ENCODE assay signal across 8 cellular contexts in genomic region chr3:125990253-125990970, GRCh38. TPM values are rescaled to one million over a fixed set of nuclear protein-coding genes. Genes with fewer than 3 reads are reported as not detected.
A peak's percentile ranks its signal among the peaks of the same experiment; 100 is the strongest.
DNase-seq lines count a peak whose midpoint lies in the region; ATAC-seq, FAIRE-seq and TF ChIP-seq lines count a peak whose summit lies in the region.

No MANE protein-coding gene starts in this region.

- peaks cover 1% of the 10 kb centered on the region for H3K27me3 Mint-ChIP-seq in IgD-negative memory B cell
- no peaks in the 10 kb centered on the region for H3K27me3 Mint-ChIP-seq in activated naive CD8-positive, alpha-beta T cell

- ATAC-seq in pancreas = peak; percentile 89 to 99 (median 98)

- peaks cover 0 to 18% (median 11%) of the 10 kb centered on the region in 3 donors for H3K4me1 Mint-ChIP-seq in IgD-negative memory B cell
- peaks cover 40% of the 10 kb centered on the region for H3K4me1 Mint-ChIP-seq in activated naive CD8-positive, alpha-beta T cell (ENCODE audit: low read depth)

- TF ChIP-seq CTCF in GM20000 (IDR thresholded peaks at IDR 0.05; ENCODE audit: extremely low read depth, missing control alignments) (no peak), pancreas (IDR thresholded peaks at IDR 0.05) (no peak), tibial artery (IDR thresholded peaks at IDR 0.05) (no peak)

- intact Hi-C loops in head of caudate nucleus (cut with DNase I) (no loop called here), pancreas (cut with DNase I) (no loop called here), tibial artery (cut with DNase I; ENCODE audit: low total_unique reads) (loop anchor here (5.0 kb wide), 1 partner anchor 222 kb away; no protein-coding TSS in a partner anchor)

- DNase-seq in Ammon's horn (ENCODE audit: low spot score) = peak; percentile 86
- peak; percentile 75 for DNase-seq in GM20000 (ENCODE audit: low spot score)
- peak; percentile 82 to 95 for DNase-seq in SJSA1 (ENCODE audit: low read depth in 1 of 2, low spot score in 2 of 2)
- peak in 40 of 42 donors; percentile 46 to 96 (median 85) for DNase-seq in head of caudate nucleus
- peak; percentile 78 to 91 (median 87) for DNase-seq in pancreas
- peak; percentile 91 to 92 for DNase-seq in tibial artery

- peak overlapping the region; percentile 40 for H3K27ac ChIP-seq in SJSA1
- peak overlapping the region; percentile 10 to 56 (median 28) for H3K27ac ChIP-seq in pancreas
- H3K27ac ChIP-seq in tibial artery = peak overlapping the region; percentile 77 to 86

- no peaks in the 10 kb centered on the region; the same call in 1 of the 2 replicates for H3K27me3 ChIP-seq in SJSA1 (replicated peaks)
- H3K27me3 ChIP-seq in pancreas = no peaks in the 10 kb centered on the region
- H3K27me3 ChIP-seq in tibial artery = no peaks in the 10 kb centered on the region

- H3K27ac Mint-ChIP-seq in IgD-negative memory B cell = peak overlapping the region in 2 of 3 donors; percentile 97
- peak overlapping the region; percentile 98 for H3K27ac Mint-ChIP-seq in activated naive CD8-positive, alpha-beta T cell

- no peak for FAIRE-seq in pancreas (lab: Jason Lieb, UNC)

- H3K36me3 Mint-ChIP-seq in IgD-negative memory B cell = peaks cover 5% of the 10 kb centered on the region
- H3K36me3 Mint-ChIP-seq in activated naive CD8-positive, alpha-beta T cell = no peaks in the 10 kb centered on the region

- H3K4me1 ChIP-seq in SJSA1 (replicated peaks) = peaks cover 5% of the 10 kb centered on the region; the same call in 1 of the 2 replicates
- H3K4me1 ChIP-seq in pancreas = peaks cover 0 to 9% (median 0%) of the 10 kb centered on the region in 3 donors
- peaks cover 0 to 8% (median 0%) of the 10 kb centered on the region in 4 donors for H3K4me1 ChIP-seq in tibial artery

- no peaks in the 10 kb centered on the region for H3K9me3 Mint-ChIP-seq in IgD-negative memory B cell
- no peaks in the 10 kb centered on the region for H3K9me3 Mint-ChIP-seq in activated naive CD8-positive, alpha-beta T cell (ENCODE audit: low read depth)

- WGBS in pancreas, 2 donors = 3 to 24% methylated on average over 51 to 52 of the region's 52 CpGs

- H3K36me3 ChIP-seq in SJSA1 = no peaks in the 10 kb centered on the region
- no peaks in the 10 kb centered on the region for H3K36me3 ChIP-seq in pancreas
- no peaks in the 10 kb centered on the region for H3K36me3 ChIP-seq in tibial artery

- H3K4me3 Mint-ChIP-seq in IgD-negative memory B cell = peak overlapping the region in 3 of 4 donors; percentile 96 to 100 (median 99)
- H3K4me3 Mint-ChIP-seq in activated naive CD8-positive, alpha-beta T cell = peak overlapping the region; percentile 99

- H3K4me3 ChIP-seq in SJSA1 (peak overlapping the region; percentile 50), pancreas (peak overlapping the region; percentile 3 to 59 (median 25)), tibial artery (peak overlapping the region; percentile 55 to 75)

- no peaks in the 10 kb centered on the region for H3K9me3 ChIP-seq in SJSA1 (replicated peaks)
- H3K9me3 ChIP-seq in pancreas = no peaks in the 10 kb centered on the region
- H3K9me3 ChIP-seq in tibial artery = no peaks in the 10 kb centered on the region

RNA-seq across cellular contexts. Expression of gene ROPN1B, which starts 21.4 kb away (rescaled TPM):
- not detected for polyA plus RNA-seq in IgD-negative memory B cell
- total RNA-seq in SJSA1 (2014; rRNA removed; shearing (Covaris generic)) = not detected in 2 replicates
- total RNA-seq in pancreas = under 1 TPM in 2 of 6 donors, not detected in 4; 0.19 to 0.20 TPM
- under 1 TPM in 1 of 2 donors, not detected in 1; 0.23 TPM for polyA plus RNA-seq in pancreas

Comparison
In these comparisons a context has a peak if more than half of its experiments do, and no peak if none do; other contexts are left out.
1. Peak in every context shown above with its lines: DNase-seq, ATAC-seq, H3K4me3 ChIP-seq and H3K27ac ChIP-seq.
2. H3K27ac ChIP-seq: peak in every context shown above with its lines; median percentile 82 in tibial artery; 40 in SJSA1; 28 in pancreas.